In the genomic region with DNA sequence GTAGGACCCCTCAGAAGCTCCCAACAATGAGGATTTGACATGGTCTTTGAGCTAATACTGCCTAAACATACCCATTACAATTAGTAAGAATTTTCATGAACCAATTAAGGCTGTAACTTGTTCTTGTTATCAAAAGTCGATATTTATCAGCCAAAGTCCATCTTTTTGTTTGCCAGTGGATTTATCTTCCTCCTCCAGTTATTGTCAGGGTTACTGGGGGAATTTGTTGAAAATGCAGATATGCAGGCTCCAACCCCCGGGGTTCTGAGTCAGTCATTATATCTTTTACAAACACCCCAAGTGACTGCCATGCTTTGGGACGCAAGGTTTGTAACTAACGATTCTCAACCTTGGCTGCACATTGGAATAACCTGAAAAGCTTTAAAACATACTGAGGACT, we compare ENCODE assay signal across 30 cellular contexts.
"Had no signal": no experiment of that assay in that cellular context is flagged by ENCODE, and none has a peak within 500 bp of the region (broad histone marks: within the 10 kb centered on the region; RNA-seq: fewer than 3 reads in every experiment).

No MANE protein-coding gene starts in this region.

- H3K4me3 Mint-ChIP-seq: activated CD4-positive, alpha-beta memory T cell treated with anti-CD3 and anti-CD28 coated beads, Interleukin-2, amount 10 ng/mL, durations not matched to agents 7 days and 5 days; activated CD4-positive, alpha-beta T cell treated with anti-CD3 and anti-CD28 coated beads, Interleukin-2, amount 10 ng/mL, durations not matched to agents 7 days and 5 days; activated naive CD4-positive, alpha-beta T cell treated with anti-CD3 and anti-CD28 coated beads, Interleukin-2, amount 10 ng/mL, durations not matched to agents 7 days and 5 days; activated naive CD8-positive, alpha-beta T cell treated with anti-CD3 and anti-CD28 coated beads, Interleukin-2, amount 10 ng/mL, durations not matched to agents 7 days and 5 days; activated T-cell treated with anti-CD3 and anti-CD28 coated beads, Interleukin-2, amount 50 U/mL, for 24 hours; activated T-cell treated with anti-CD3 and anti-CD28 coated beads, Interleukin-2, amount 50 U/mL, for 72 hours; brain; WTC11 had no signal

- FAIRE-seq: endometrium, endothelial cell of umbilical vein, frontal cortex had no signal

- ATAC-seq: activated naive CD4-positive, alpha-beta T cell treated with anti-CD3 and anti-CD28 coated beads, Interleukin-2, amount 50 U/mL, for 72 hours; activated T-cell treated with anti-CD3 and anti-CD28 coated beads, Interleukin-2, amount 50 U/mL, for 72 hours; WTC11 had no signal

- H3K4me1 Mint-ChIP-seq: activated CD4-positive, alpha-beta memory T cell treated with anti-CD3 and anti-CD28 coated beads, Interleukin-2, amount 10 ng/mL, durations not matched to agents 7 days and 5 days; activated CD4-positive, alpha-beta T cell treated with anti-CD3 and anti-CD28 coated beads, Interleukin-2, amount 10 ng/mL, durations not matched to agents 7 days and 5 days; activated naive CD4-positive, alpha-beta T cell treated with anti-CD3 and anti-CD28 coated beads, Interleukin-2, amount 10 ng/mL, durations not matched to agents 7 days and 5 days; activated naive CD8-positive, alpha-beta T cell treated with anti-CD3 and anti-CD28 coated beads, Interleukin-2, amount 10 ng/mL, durations not matched to agents 7 days and 5 days had no signal

- H3K36me3 Mint-ChIP-seq: activated naive CD4-positive, alpha-beta T cell treated with anti-CD3 and anti-CD28 coated beads, Interleukin-2, amount 10 ng/mL, durations not matched to agents 7 days and 5 days; activated naive CD8-positive, alpha-beta T cell treated with anti-CD3 and anti-CD28 coated beads, Interleukin-2, amount 10 ng/mL, durations not matched to agents 7 days and 5 days; brain; WTC11 had no signal

- H3K9me3 Mint-ChIP-seq: activated naive CD8-positive, alpha-beta T cell treated with anti-CD3 and anti-CD28 coated beads, Interleukin-2, amount 10 ng/mL, durations not matched to agents 7 days and 5 days had no signal

- H3K27me3 Mint-ChIP-seq: activated CD4-positive, alpha-beta memory T cell treated with anti-CD3 and anti-CD28 coated beads, Interleukin-2, amount 10 ng/mL, durations not matched to agents 7 days and 5 days; activated CD4-positive, alpha-beta T cell treated with anti-CD3 and anti-CD28 coated beads, Interleukin-2, amount 10 ng/mL, durations not matched to agents 7 days and 5 days; activated naive CD4-positive, alpha-beta T cell treated with anti-CD3 and anti-CD28 coated beads, Interleukin-2, amount 10 ng/mL, durations not matched to agents 7 days and 5 days; activated naive CD8-positive, alpha-beta T cell treated with anti-CD3 and anti-CD28 coated beads, Interleukin-2, amount 10 ng/mL, durations not matched to agents 7 days and 5 days; activated T-cell treated with anti-CD3 and anti-CD28 coated beads, Interleukin-2, amount 50 U/mL, for 24 hours had no signal

- DNase-seq: activated CD4-positive, alpha-beta memory T cell treated with anti-CD3 and anti-CD28 coated beads, Interleukin-2, amount 10 ng/mL, durations not matched to agents 7 days and 5 days; activated CD4-positive, alpha-beta T cell treated with anti-CD3 and anti-CD28 coated beads for 1 hour; activated CD4-positive, alpha-beta T cell treated with anti-CD3 and anti-CD28 coated beads for 4 hours; activated CD4-positive, alpha-beta T cell treated with anti-CD3 and anti-CD28 coated beads, Interleukin-2, amount 10 ng/mL, durations not matched to agents 7 days and 5 days; activated CD4-positive, alpha-beta T cell treated with anti-CD3 and anti-CD28 coated beads, Interleukin-2, amount 50 U/mL, for 4 hours; activated CD8-positive, alpha-beta memory T cell treated with anti-CD3 and anti-CD28 coated beads, Interleukin-2, amount 50 U/mL, for 48 hours; activated gamma-delta T cell; activated naive CD4-positive, alpha-beta T cell; activated naive CD4-positive, alpha-beta T cell treated with anti-CD3 and anti-CD28 coated beads, Interleukin-2, amount 10 ng/mL, durations not matched to agents 7 days and 5 days; activated naive CD8-positive, alpha-beta T cell treated with anti-CD3 and anti-CD28 coated beads, Interleukin-2, amount 10 ng/mL, durations not matched to agents 7 days and 5 days; activated T-cell treated with anti-CD3 and anti-CD28 coated beads for 4 hours; activated T-cell treated with anti-CD3 and anti-CD28 coated beads, Interleukin-2, amount 50 U/mL, for 24 hours; activated T-cell treated with anti-CD3 and anti-CD28 coated beads, Interleukin-2, amount 50 U/mL, for 72 hours; central memory CD4-positive, alpha-beta T cell; cerebellar nuclear complex; colonic mucosa; effector CD8-positive, alpha-beta T cell; esophagus squamous epithelium; T-helper 2 cell had no signal

- H3K4me3 ChIP-seq: ascending aorta, breast epithelium, cardiac muscle cell, colonic mucosa, esophagus squamous epithelium had no signal

- H3K36me3 ChIP-seq: ascending aorta, breast epithelium, cardiac muscle cell, colonic mucosa, esophagus squamous epithelium had no signal

- H3K27me3 ChIP-seq: ascending aorta, breast epithelium, cardiac muscle cell, colonic mucosa had no signal

- H3K4me1 ChIP-seq: ascending aorta, breast epithelium, colonic mucosa had no signal

- H3K9me3 ChIP-seq: ascending aorta, breast epithelium, colonic mucosa, esophagus squamous epithelium had no signal

- H3K27ac Mint-ChIP-seq: activated CD4-positive, alpha-beta memory T cell treated with anti-CD3 and anti-CD28 coated beads, Interleukin-2, amount 10 ng/mL, durations not matched to agents 7 days and 5 days; activated CD4-positive, alpha-beta T cell treated with anti-CD3 and anti-CD28 coated beads, Interleukin-2, amount 10 ng/mL, durations not matched to agents 7 days and 5 days; activated naive CD4-positive, alpha-beta T cell treated with anti-CD3 and anti-CD28 coated beads, Interleukin-2, amount 10 ng/mL, durations not matched to agents 7 days and 5 days; activated naive CD4-positive, alpha-beta T cell treated with anti-CD3 and anti-CD28 coated beads, Interleukin-2, amount 50 U/mL, for 72 hours; activated naive CD8-positive, alpha-beta T cell treated with anti-CD3 and anti-CD28 coated beads, Interleukin-2, amount 10 ng/mL, durations not matched to agents 7 days and 5 days; activated T-cell treated with anti-CD3 and anti-CD28 coated beads, Interleukin-2, amount 50 U/mL, for 24 hours; activated T-cell treated with anti-CD3 and anti-CD28 coated beads, Interleukin-2, amount 50 U/mL, for 72 hours; brain; WTC11 had no signal

- H3K27ac ChIP-seq: ascending aorta, breast epithelium, cardiac muscle cell, colonic mucosa, epithelial cell of prostate, esophagus squamous epithelium, VCaP had no signal
